Comparison of ENCODE assay signal across 8 cellular contexts in the genomic region with DNA sequence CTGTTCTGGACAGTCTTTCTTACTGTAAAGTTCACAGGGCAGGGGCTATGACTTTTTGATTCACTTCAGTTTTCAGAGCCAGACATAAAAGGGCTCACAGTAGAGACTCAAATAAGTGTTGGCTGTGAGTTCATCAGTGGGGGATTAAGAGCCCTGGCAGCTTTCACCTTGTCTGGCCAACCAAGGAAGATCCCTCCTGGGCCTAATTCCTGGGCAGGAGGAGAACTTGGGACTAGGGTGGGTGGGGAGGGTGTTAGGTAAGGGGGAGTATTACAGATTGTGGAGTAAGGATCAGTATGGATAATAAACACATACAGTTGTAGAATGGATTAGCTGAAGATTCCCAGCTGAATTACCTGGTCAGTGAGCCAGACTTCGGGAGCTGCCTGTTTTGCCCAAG. TPM values are rescaled to one million over a fixed set of nuclear protein-coding genes. Genes with fewer than 3 reads are reported as not detected.
A peak's percentile ranks its signal among the peaks of the same experiment; 100 is the strongest.
DNase-seq lines count a peak whose midpoint lies in the region; ATAC-seq and TF ChIP-seq lines count a peak whose summit lies in the region.

No MANE protein-coding gene starts in this region.

- H3K27me3 ChIP-seq in DOHH2 (ENCODE audit: control insufficient read depth, low read length): peaks cover 11% of the 10 kb centered on the region
- no peaks in the 10 kb centered on the region for H3K27me3 ChIP-seq in Peyer's patch
- H3K27me3 ChIP-seq in psoas muscle (ENCODE audit: insufficient read depth in 3 of 3, low read length in 2 of 3): no peaks in the 10 kb centered on the region

- intact Hi-C loops in psoas muscle (cut with DNase I): no loop called here

- H3K9me2 ChIP-seq in DOHH2 (replicated peaks; ENCODE audit: control insufficient read depth, low read length): no peaks in the 10 kb centered on the region

- H3K27ac ChIP-seq in DOHH2 (ENCODE audit: low read depth, low read length): no peak overlapping the region
- H3K27ac ChIP-seq in Peyer's patch: peak overlapping the region; percentile 78 to 94 (median 90)
- peak overlapping the region; percentile 53 for H3K27ac ChIP-seq in epithelial cell of prostate
- peak overlapping the region; percentile 98 for H3K27ac ChIP-seq in psoas muscle

- peaks cover 27% of the 10 kb centered on the region for H3K79me2 ChIP-seq in DOHH2 (ENCODE audit: control insufficient read depth, low read length)

- H3K4me1 ChIP-seq in DOHH2 (ENCODE audit: control insufficient read depth, low read length) (peaks cover 17% of the 10 kb centered on the region), Peyer's patch (peaks cover 0 to 19% (median 11%) of the 10 kb centered on the region in 4 donors), psoas muscle (peaks cover 36% of the 10 kb centered on the region)

- peak overlapping the region; percentile 99 for H3K4me2 ChIP-seq in DOHH2 (ENCODE audit: low read length)

- H3K9me3 ChIP-seq in DOHH2 (ENCODE audit: control insufficient read depth, insufficient read depth, low read length) (no peaks in the 10 kb centered on the region), Peyer's patch (no peaks in the 10 kb centered on the region), psoas muscle (no peaks in the 10 kb centered on the region)

- ATAC-seq in psoas muscle (no peak), esophagus mucosa (no peak), GM21576 (IDR thresholded peaks at IDR 0.05; ENCODE audit: unreplicated experiment) (no peak)

- H3F3A ChIP-seq in DOHH2 (ENCODE audit: control insufficient read depth, insufficient read depth): no peaks in the 10 kb centered on the region; the same call in 1 of the 2 replicates

- no peak for TF ChIP-seq CTCF in DOHH2 (IDR thresholded peaks at IDR 0.05; ENCODE audit: low read depth, low read length, poor library complexity, severe bottlenecking)
- no peak for TF ChIP-seq CTCF in Peyer's patch (IDR thresholded peaks at IDR 0.05)
- no peak for TF ChIP-seq CTCF in psoas muscle (IDR thresholded peaks at IDR 0.05)

- no peak for TF ChIP-seq POLR2A in Peyer's patch (IDR thresholded peaks at IDR 0.05)

- DNase-seq in Peyer's patch (no peak), epithelial cell of prostate (ENCODE audit: low read depth, low spot score) (no peak), psoas muscle (no peak), COLO829 (ENCODE audit: low spot score) (no peak), NCI-H146 (lab: John Stamatoyannopoulos, UW) (no peak)

- H3K36me3 ChIP-seq in DOHH2 (ENCODE audit: control insufficient read depth, low read length) (no peaks in the 10 kb centered on the region; the same call in 1 of the 2 replicates), Peyer's patch (no peaks in the 10 kb centered on the region), psoas muscle (ENCODE audit: insufficient read depth in 1 of 2, low read depth in 1 of 2) (peaks cover 0 to 9% of the 10 kb centered on the region in 2 donors)

- 84 to 96% (median 93%) methylated on average over 1 of the region's 1 CpG for WGBS in psoas muscle, 3 donors

- H3K4me3 ChIP-seq in DOHH2 (ENCODE audit: low read length): peak overlapping the region; percentile 100
- H3K4me3 ChIP-seq in Peyer's patch: peak overlapping the region; percentile 80 to 99 (median 92)
- peak overlapping the region; percentile 99 for H3K4me3 ChIP-seq in psoas muscle

- H4K20me1 ChIP-seq in DOHH2 (ENCODE audit: control insufficient read depth, insufficient read depth, low read depth, low read length): no peaks in the 10 kb centered on the region

RNA-seq across cellular contexts. Expression of a gene that starts 0.9 kb away (rescaled TPM):
- total RNA-seq in Peyer's patch (10 to 100 TPM; 22.9 to 55.4 (median 41.2) TPM), psoas muscle (10 to 100 TPM in 3 of 4 donors, 1 to 10 TPM in 1; 5.8 to 17.1 (median 12.8) TPM), esophagus mucosa (12.2 TPM)
- polyA plus RNA-seq in psoas muscle: 10 to 100 TPM in 1 of 3 donors, 1 to 10 TPM in 2; 5.1 to 12.7 (median 8.7) TPM

RNA-seq across cellular contexts. Expression of a gene that starts 40.3 kb away (rescaled TPM):
- total RNA-seq in Peyer's patch: 10 to 100 TPM in 1 of 4 donors, 1 to 10 TPM in 3; 5.1 to 10.7 (median 9.3) TPM
- total RNA-seq in psoas muscle: 10 to 100 TPM; 20.9 to 24.2 (median 23.1) TPM
- 10 to 100 TPM; 13.0 to 24.0 (median 23.9) TPM for polyA plus RNA-seq in psoas muscle
- total RNA-seq in esophagus mucosa: 10.4 TPM
